Comparison of ENCODE assay signal across 4 cellular contexts in the genomic region with DNA sequence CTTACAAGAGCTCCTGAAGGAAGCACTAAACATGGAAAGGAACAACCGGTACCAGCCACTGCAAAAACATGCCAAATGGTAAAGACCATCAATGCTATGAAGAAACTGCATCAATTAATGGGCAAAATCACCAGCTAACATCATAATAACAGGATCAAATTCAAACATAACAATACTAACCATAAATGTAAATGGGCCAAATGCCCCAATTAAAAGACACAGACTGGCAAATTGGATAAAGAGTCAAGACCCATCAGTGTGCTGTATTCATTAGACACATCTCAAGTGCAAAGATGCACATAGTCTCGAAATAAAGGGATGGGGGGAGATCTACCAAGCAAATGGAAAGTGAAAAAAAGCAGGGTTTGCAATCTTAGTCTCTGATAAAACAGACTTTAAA. TPM values are rescaled to one million over a fixed set of nuclear protein-coding genes. Genes with fewer than 3 reads are reported as not detected.
"Had no signal": no experiment of that assay in that cellular context is flagged by ENCODE, and none has a peak within 500 bp of the region (broad histone marks: within the 10 kb centered on the region; RNA-seq: fewer than 3 reads in every experiment).

No MANE protein-coding gene starts in this region.

RNA-seq across cellular contexts. Expression of a gene that starts 47.6 kb away (rescaled TPM):
- total RNA-seq: HepG2, HT-29, HT1080, IMR-90 had no signal
- polyA plus RNA-seq: HepG2, IMR-90 had no signal
